ENCODE assay signal across 1 cellular context in the genomic region with DNA sequence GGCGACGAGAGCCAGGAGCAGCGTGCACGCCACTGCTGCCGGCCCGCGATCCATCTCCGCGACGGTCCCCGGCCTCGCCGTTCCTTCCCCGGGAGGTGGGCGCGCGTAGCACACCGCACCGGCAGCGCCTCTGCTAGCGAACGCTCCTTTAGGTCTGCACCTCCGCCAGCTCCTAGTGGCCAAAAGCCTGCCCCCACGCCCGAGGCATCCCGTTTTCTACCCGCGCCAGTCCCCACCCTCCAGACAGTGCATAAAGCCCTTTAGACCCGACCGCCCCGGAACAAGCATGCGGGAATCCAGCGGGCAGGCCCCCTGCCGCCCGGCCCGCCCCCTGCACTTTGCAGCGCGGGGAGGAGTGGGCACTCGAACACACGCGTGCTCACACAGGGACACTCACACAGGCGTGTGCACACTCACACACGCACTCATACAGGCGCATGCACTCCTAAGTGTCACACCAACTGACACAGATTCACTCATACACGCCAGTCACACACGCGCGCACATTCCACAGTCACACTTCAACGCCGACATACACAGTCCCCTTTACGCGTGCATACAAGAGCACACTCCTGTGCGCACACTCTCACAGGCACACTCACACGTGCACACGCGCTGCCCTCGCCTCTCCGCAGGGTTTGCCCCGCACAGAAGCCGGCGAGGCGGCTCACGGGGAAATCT.
TF ChIP-seq lines count a peak whose summit lies in the region.

A gene (minus strand): TSS at position 189 of the 681 bp plus-strand sequence. CDS start 135 bp downstream, at position 54.

TF ChIP-seq in GM12878, 131 proteins besides CTCF, POLR2A, EP300 and RAD21 (continued from another document):
- TF ChIP-seq, protein P1, sequence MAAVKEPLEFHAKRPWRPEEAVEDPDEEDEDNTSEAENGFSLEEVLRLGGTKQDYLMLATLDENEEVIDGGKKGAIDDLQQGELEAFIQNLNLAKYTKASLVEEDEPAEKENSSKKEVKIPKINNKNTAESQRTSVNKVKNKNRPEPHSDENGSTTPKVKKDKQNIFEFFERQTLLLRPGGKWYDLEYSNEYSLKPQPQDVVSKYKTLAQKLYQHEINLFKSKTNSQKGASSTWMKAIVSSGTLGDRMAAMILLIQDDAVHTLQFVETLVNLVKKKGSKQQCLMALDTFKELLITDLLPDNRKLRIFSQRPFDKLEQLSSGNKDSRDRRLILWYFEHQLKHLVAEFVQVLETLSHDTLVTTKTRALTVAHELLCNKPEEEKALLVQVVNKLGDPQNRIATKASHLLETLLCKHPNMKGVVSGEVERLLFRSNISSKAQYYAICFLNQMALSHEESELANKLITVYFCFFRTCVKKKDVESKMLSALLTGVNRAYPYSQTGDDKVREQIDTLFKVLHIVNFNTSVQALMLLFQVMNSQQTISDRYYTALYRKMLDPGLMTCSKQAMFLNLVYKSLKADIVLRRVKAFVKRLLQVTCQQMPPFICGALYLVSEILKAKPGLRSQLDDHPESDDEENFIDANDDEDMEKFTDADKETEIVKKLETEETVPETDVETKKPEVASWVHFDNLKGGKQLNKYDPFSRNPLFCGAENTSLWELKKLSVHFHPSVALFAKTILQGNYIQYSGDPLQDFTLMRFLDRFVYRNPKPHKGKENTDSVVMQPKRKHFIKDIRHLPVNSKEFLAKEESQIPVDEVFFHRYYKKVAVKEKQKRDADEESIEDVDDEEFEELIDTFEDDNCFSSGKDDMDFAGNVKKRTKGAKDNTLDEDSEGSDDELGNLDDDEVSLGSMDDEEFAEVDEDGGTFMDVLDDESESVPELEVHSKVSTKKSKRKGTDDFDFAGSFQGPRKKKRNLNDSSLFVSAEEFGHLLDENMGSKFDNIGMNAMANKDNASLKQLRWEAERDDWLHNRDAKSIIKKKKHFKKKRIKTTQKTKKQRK (IDR thresholded peaks at IDR 0.05; ENCODE audit: low read depth, low read length): no peak
- no peak for TF ChIP-seq JUNB (IDR thresholded peaks at IDR 0.05)
- TF ChIP-seq, protein P2, sequence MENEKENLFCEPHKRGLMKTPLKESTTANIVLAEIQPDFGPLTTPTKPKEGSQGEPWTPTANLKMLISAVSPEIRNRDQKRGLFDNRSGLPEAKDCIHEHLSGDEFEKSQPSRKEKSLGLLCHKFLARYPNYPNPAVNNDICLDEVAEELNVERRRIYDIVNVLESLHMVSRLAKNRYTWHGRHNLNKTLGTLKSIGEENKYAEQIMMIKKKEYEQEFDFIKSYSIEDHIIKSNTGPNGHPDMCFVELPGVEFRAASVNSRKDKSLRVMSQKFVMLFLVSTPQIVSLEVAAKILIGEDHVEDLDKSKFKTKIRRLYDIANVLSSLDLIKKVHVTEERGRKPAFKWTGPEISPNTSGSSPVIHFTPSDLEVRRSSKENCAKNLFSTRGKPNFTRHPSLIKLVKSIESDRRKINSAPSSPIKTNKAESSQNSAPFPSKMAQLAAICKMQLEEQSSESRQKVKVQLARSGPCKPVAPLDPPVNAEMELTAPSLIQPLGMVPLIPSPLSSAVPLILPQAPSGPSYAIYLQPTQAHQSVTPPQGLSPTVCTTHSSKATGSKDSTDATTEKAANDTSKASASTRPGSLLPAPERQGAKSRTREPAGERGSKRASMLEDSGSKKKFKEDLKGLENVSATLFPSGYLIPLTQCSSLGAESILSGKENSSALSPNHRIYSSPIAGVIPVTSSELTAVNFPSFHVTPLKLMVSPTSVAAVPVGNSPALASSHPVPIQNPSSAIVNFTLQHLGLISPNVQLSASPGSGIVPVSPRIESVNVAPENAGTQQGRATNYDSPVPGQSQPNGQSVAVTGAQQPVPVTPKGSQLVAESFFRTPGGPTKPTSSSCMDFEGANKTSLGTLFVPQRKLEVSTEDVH (IDR thresholded peaks at IDR 0.05; ENCODE audit: low read depth, partially characterized antibody): no peak
